In genomic region chr6:85642774-85643529, GRCh38 we compare ENCODE assay signal across 1 cellular context.
TF ChIP-seq lines count a peak whose summit lies in the region.

TSS of gene SYNCRIP (minus strand) at chr6:85642886. CDS start at chr6:85641439, 1,447 bp downstream.

TF ChIP-seq in K562, 482 proteins besides CTCF, POLR2A, EP300 and RAD21 (continued from another document and continues in another):
- no peak for TF ChIP-seq HOMEZ (CRISPR knock-in tag; IDR thresholded peaks at IDR 0.05)
- no peak for TF ChIP-seq BDP1 (IDR thresholded peaks at IDR 0.05; ENCODE audit: insufficient read depth, insufficient read length)
- TF ChIP-seq FOXP4 (CRISPR knock-in tag; IDR thresholded peaks at IDR 0.05; ENCODE audit: borderline replicate concordance) = peak; percentile 61; the same call in 1 of the 2 replicates
- no peak for TF ChIP-seq ZFP36 (IDR thresholded peaks at IDR 0.05; ENCODE audit: low read depth, low read length, partially characterized antibody)
- no peak; the same call in 1 of the 2 replicates for TF ChIP-seq ATF3 (IDR thresholded peaks at IDR 0.05)
- TF ChIP-seq ATF3 (CRISPR knock-in tag; conservative IDR thresholded peaks at IDR 0.05) = 0 out of 2 replicates have a peak, but pooled peaks have one; percentile 42
- TF ChIP-seq ZEB2 (IDR thresholded peaks at IDR 0.05) = no peak; the same call in 1 of the 2 replicates
- no peak for TF ChIP-seq HMG20B (CRISPR knock-in tag; IDR thresholded peaks at IDR 0.05)
- no peak for TF ChIP-seq ZNF507 (tag; conservative IDR thresholded peaks at IDR 0.05)
- peak; percentile 33 for TF ChIP-seq PRPF4 (IDR thresholded peaks at IDR 0.05; ENCODE audit: insufficient read depth, low read depth, low read length, poor library complexity, severe bottlenecking)
- TF ChIP-seq TBP (optimal IDR thresholded peaks at IDR 0.05; ENCODE audit: low read depth, low read length) = peak; percentile 60
- no peak for TF ChIP-seq RBM25 (IDR thresholded peaks at IDR 0.05; ENCODE audit: low read depth, low read length, severe bottlenecking)
- TF ChIP-seq RNF219 (CRISPR knock-in tag; IDR thresholded peaks at IDR 0.05) = no peak
- no peak for TF ChIP-seq ZNF57 (CRISPR knock-in tag; IDR thresholded peaks at IDR 0.05)
- TF ChIP-seq FIP1L1 (IDR thresholded peaks at IDR 0.05; ENCODE audit: low read depth, low read length, poor library complexity, severe bottlenecking) = peak; percentile 2
- TF ChIP-seq CXXC5 (CRISPR knock-in tag; IDR thresholded peaks at IDR 0.05) = peak; percentile 93
- TF ChIP-seq ZNF609 (CRISPR knock-in tag; IDR thresholded peaks at IDR 0.05; ENCODE audit: borderline replicate concordance) = no peak; the same call in 1 of the 2 replicates
- no peak for TF ChIP-seq HNRNPUL1 (IDR thresholded peaks at IDR 0.05; ENCODE audit: low read length)
- no peak for TF ChIP-seq ZNF217 (CRISPR knock-in tag; IDR thresholded peaks at IDR 0.05)
- TF ChIP-seq ZBTB7A (IDR thresholded peaks at IDR 0.05; ENCODE audit: borderline replicate concordance, control insufficient read depth, low read depth, low read length) = peak; percentile 76
- TF ChIP-seq ZKSCAN8 (CRISPR knock-in tag; IDR thresholded peaks at IDR 0.05) = no peak
- no peak for TF ChIP-seq ZNF318 (IDR thresholded peaks at IDR 0.05; ENCODE audit: borderline replicate concordance in 1 of 2, low read depth in 1 of 2)
- TF ChIP-seq ZBTB49 (CRISPR knock-in tag; IDR thresholded peaks at IDR 0.05; ENCODE audit: borderline replicate concordance) = no peak
- TF ChIP-seq ZSCAN29 (IDR thresholded peaks at IDR 0.05) = no peak
- no peak for TF ChIP-seq STAT5B (CRISPR knock-in tag; IDR thresholded peaks at IDR 0.05)
- 0 out of 2 replicates have a peak, but pooled peaks have one; percentile 48 for TF ChIP-seq DIDO1 (tag; IDR thresholded peaks at IDR 0.05; ENCODE audit: low read depth)
